ENCODE assay signal across 26 cellular contexts in genomic region chr6:43284986-43285385, GRCh38. TPM values are rescaled to one million over a fixed set of nuclear protein-coding genes. Genes with fewer than 3 reads are reported as not detected.
DNase-seq lines count a peak whose midpoint lies in the region; ATAC-seq, FAIRE-seq and TF ChIP-seq lines count a peak whose summit lies in the region.
"Had no signal": no experiment of that assay in that cellular context is flagged by ENCODE, and none has a peak within 500 bp of the region (broad histone marks: within the 10 kb centered on the region; RNA-seq: fewer than 3 reads in every experiment).

No MANE protein-coding gene starts in this region.

- no peaks in the 10 kb centered on the region for H3K4me1 ChIP-seq in GM23248 (ENCODE audit: insufficient read depth)
- no peaks in the 10 kb centered on the region for H3K4me1 ChIP-seq in gastrocnemius medialis
- peaks cover 0 to 2% of the 10 kb centered on the region in 2 donors for H3K4me1 ChIP-seq in small intestine (ENCODE audit: control insufficient read depth in 2 of 2, insufficient read depth in 1 of 2, low read depth in 1 of 2, low read length in 1 of 2)

- H3K9me3 ChIP-seq in GM23248 (ENCODE audit: low read depth) (no peaks in the 10 kb centered on the region), iPS-18c (ENCODE audit: control insufficient read depth, insufficient read depth, low read length) (no peaks in the 10 kb centered on the region), gastrocnemius medialis (no peaks in the 10 kb centered on the region), small intestine (ENCODE audit: control insufficient read depth, low read depth) (no peaks in the 10 kb centered on the region)
- H3K9me3 ChIP-seq: tibial nerve had no signal

- H3K4me3 ChIP-seq in GM23248 = peak overlapping the region; percentile 52; the same call in 1 of the 2 replicates
- peak overlapping the region; percentile 9; the same call in 1 of the 2 replicates for H3K4me3 ChIP-seq in iPS-18c (ENCODE audit: insufficient read depth, low read depth, low read length)
- H3K4me3 ChIP-seq in gastrocnemius medialis = peak overlapping the region in 3 of 4 donors; percentile 17 to 28 (median 20)
- H3K4me3 ChIP-seq in small intestine (ENCODE audit: low read depth in 1 of 2, low read length in 2 of 2) = peak overlapping the region in 1 of 2 donors; percentile 46
- H3K4me3 ChIP-seq: lung, tibial nerve had no signal

- H2AFZ ChIP-seq in GM23248 = peak overlapping the region; percentile 58

- H3K79me2 ChIP-seq in GM23248 (ENCODE audit: insufficient read depth) = no peaks in the 10 kb centered on the region

- no peaks in the 10 kb centered on the region for H4K20me1 ChIP-seq in GM23248 (ENCODE audit: insufficient read depth)

- 2 to 3% methylated on average over 27 to 40 of the region's 40 CpGs for WGBS in GM23248 (ENCODE audit: low coverage in 1 of 2, low lambda C conversion rate in 2 of 2, missing lambda C conversion rate in 2 of 2), 2 experiments
- WGBS in small intestine, 3 donors = 4 to 12% (median 7%) methylated on average over 22 to 40 of the region's 40 CpGs

- no peak overlapping the region for H3K27ac ChIP-seq in GM23248
- no peak overlapping the region for H3K27ac ChIP-seq in gastrocnemius medialis
- H3K27ac ChIP-seq in small intestine (ENCODE audit: low read depth in 1 of 2, low read length in 1 of 2) = no peak overlapping the region
- H3K27ac ChIP-seq: tibial nerve had no signal

- no peaks in the 10 kb centered on the region for H3K9me2 ChIP-seq in GM23248 (ENCODE audit: insufficient read depth)

- TF ChIP-seq CTCF in gastrocnemius medialis (IDR thresholded peaks at IDR 0.05 in 4 of 5, conservative IDR thresholded peaks at IDR 0.05 in 1 of 5) (no peak), GM13976 (IDR thresholded peaks at IDR 0.05; ENCODE audit: borderline replicate concordance, control extremely low read depth, extremely low read depth, insufficient read depth, missing control alignments) (no peak)

- ATAC-seq in gastrocnemius medialis (no peak), HG02970 (IDR thresholded peaks at IDR 0.05; ENCODE audit: low FRiP score, unreplicated experiment) (no peak)
- ATAC-seq: HCT116 had no signal

- DNase-seq in GM23248 (peak; percentile 30), ecto neural progenitor cell (ENCODE audit: low spot score) (peak; percentile 68), gastrocnemius medialis (no peak), small intestine (no peak), GM13976 (ENCODE audit: low spot score) (no peak), NCI-H2081 treated with DMSO at 0.1 percent for 48 hours (lab: John Stamatoyannopoulos, UW) (no peak)
- DNase-seq: activated CD4-positive, alpha-beta memory T cell treated with anti-CD3 and anti-CD28 coated beads, Interleukin-2, amount 10 ng/mL, durations not matched to agents 7 days and 5 days; activated CD4-positive, CD25-positive, alpha-beta regulatory T cell; activated naive CD4-positive, alpha-beta T cell treated with Interleukin-2 at 50 U/mL for 16 hours; CD4-positive, alpha-beta memory T cell; cerebellar nuclear complex; effector CD8-positive, alpha-beta T cell; NCI-H1092; NCI-H2029; NCI-H446 treated with DMSO at 0.1 percent for 48 hours; occipital lobe; RPMI8226; stimulated activated naive CD4-positive, alpha-beta T cell; T-helper 9 cell had no signal

- in situ Hi-C loops in GM23248 (cut with MboI) (no loop called here), gastrocnemius medialis (cut with MboI; ENCODE audit: low sequenced_read_pairs in 4 of 4) (no loop called here), GM13976 (cut with MboI; ENCODE audit: low sequenced_read_pairs, unreplicated experiment) (no loop called here)

- no peak for FAIRE-seq in small intestine (lab: Jason Lieb, UNC)
- FAIRE-seq: islet of Langerhans had no signal

- no peak for TF ChIP-seq POLR2A in gastrocnemius medialis (IDR thresholded peaks at IDR 0.05)

- no peak overlapping the region; the same call in 1 of the 2 replicates for H3K9ac ChIP-seq in GM23248

- H3K27me3 ChIP-seq in GM23248 (replicated peaks; ENCODE audit: insufficient read depth) (peaks cover 13% of the 10 kb centered on the region), gastrocnemius medialis (peaks cover 0 to 13% (median 5%) of the 10 kb centered on the region in 3 donors), small intestine (ENCODE audit: control insufficient read depth in 2 of 2, insufficient read depth in 2 of 2, low read length in 2 of 2) (no peaks in the 10 kb centered on the region)

- H3F3A ChIP-seq in GM23248 (ENCODE audit: insufficient read depth) = no peaks in the 10 kb centered on the region

- H3K4me2 ChIP-seq in GM23248 (ENCODE audit: unreplicated experiment) = peak overlapping the region; percentile 35

- no peaks in the 10 kb centered on the region for H3K36me3 ChIP-seq in GM23248 (ENCODE audit: low read depth)
- H3K36me3 ChIP-seq in gastrocnemius medialis = no peaks in the 10 kb centered on the region
- no peaks in the 10 kb centered on the region for H3K36me3 ChIP-seq in small intestine (ENCODE audit: control insufficient read depth in 2 of 2, insufficient read depth in 2 of 2, low read length in 2 of 2)
- H3K36me3 ChIP-seq: tibial nerve had no signal

- intact Hi-C loops in gastrocnemius medialis (cut with DNase I; ENCODE audit: low total_unique reads) = no loop called here

RNA-seq across cellular contexts. Expression of gene SLC22A7, which starts 13.1 kb away (rescaled TPM):
- total RNA-seq in GM23248 (2014; rRNA removed; shearing (Covaris generic)) = not detected in 2 replicates
- polyA plus RNA-seq in GM23248 (2016; fragmentation: Nextera tagmentation; extraction: Ambion mirVana) = not detected in 2 replicates
- total RNA-seq in gastrocnemius medialis = under 1 TPM in 1 of 4 donors, not detected in 3; 0.42 TPM
- under 1 TPM in 1 of 3 donors, not detected in 2; 0.10 TPM for polyA plus RNA-seq in small intestine
- total RNA-seq: activated CD4-positive, alpha-beta memory T cell treated with anti-CD3 and anti-CD28 coated beads, Interleukin-2, amount 10 ng/mL, durations not matched to agents 7 days and 5 days; CD4-positive, alpha-beta memory T cell; LHCN-M2; lung; tibial nerve had no signal
- polyA plus RNA-seq: CD4-positive, alpha-beta memory T cell; lung had no signal

RNA-seq across cellular contexts. Expression of gene CRIP3, which starts 23.6 kb away (rescaled TPM):
- not detected in 2 replicates for total RNA-seq in GM23248 (2014; rRNA removed; shearing (Covaris generic))
- polyA plus RNA-seq in GM23248 (2016; fragmentation: Nextera tagmentation; extraction: Ambion mirVana) (0.39 TPM in 1 of 2 replicates, not detected in the other), small intestine (1 to 10 TPM in 2 of 3 donors, under 1 TPM in 1; 0.89 to 2.7 (median 2.3) TPM)
- under 1 TPM in 1 of 4 donors, not detected in 3; 0.68 TPM for total RNA-seq in gastrocnemius medialis
- total RNA-seq: LHCN-M2 had no signal
- polyA plus RNA-seq: CD4-positive, alpha-beta memory T cell had no signal

RNA-seq across cellular contexts. Expression of gene TTBK1, which starts 41.7 kb away (rescaled TPM):
- not detected in 2 replicates for total RNA-seq in GM23248 (2014; rRNA removed; shearing (Covaris generic))
- polyA plus RNA-seq in GM23248 (2016; fragmentation: Nextera tagmentation; extraction: Ambion mirVana) = not detected in 2 replicates
- under 1 TPM in 1 of 4 donors, not detected in 3; 0.04 TPM for total RNA-seq in gastrocnemius medialis
- 1 to 10 TPM in 1 of 3 donors, under 1 TPM in 2; 0.89 to 1.1 (median 1.00) TPM for polyA plus RNA-seq in small intestine
- total RNA-seq: tibial nerve had no signal
- polyA plus RNA-seq: CD4-positive, alpha-beta memory T cell had no signal

RNA-seq across cellular contexts. Expression of gene DNPH1, which starts 55.7 kb away (rescaled TPM):
- total RNA-seq in GM23248 (2014; rRNA removed; shearing (Covaris generic)) = 61.2 and 94.8 TPM in 2 replicates
- polyA plus RNA-seq in GM23248 (2016; fragmentation: Nextera tagmentation; extraction: Ambion mirVana) = 90.2 and 93.6 TPM in 2 replicates
- total RNA-seq in gastrocnemius medialis = 10 to 100 TPM; 42.3 to 87.6 (median 69.2) TPM
- polyA plus RNA-seq in small intestine = 100 to 1,000 TPM; 313 to 370 (median 340) TPM

Comparison
In these comparisons a context has a peak if more than half of its experiments do, and no peak if none do; other contexts are left out.
1. DNase-seq: peak in GM23248 (single experiment) and ecto neural progenitor cell (single experiment); none in gastrocnemius medialis (0 of 2), small intestine (single experiment), GM13976 (single experiment) and NCI-H2081 treated with DMSO at 0.1 percent for 48 hours (single experiment).